In genomic region chrX:13036896-13037295, GRCh38 we compare ENCODE assay signal across 17 cellular contexts. TPM values are rescaled to one million over a fixed set of nuclear protein-coding genes. Genes with fewer than 3 reads are reported as not detected.
A peak's percentile ranks its signal among the peaks of the same experiment; 100 is the strongest.
DNase-seq lines count a peak whose midpoint lies in the region; ATAC-seq lines count a peak whose summit lies in the region.
"Had no signal": no experiment of that assay in that cellular context is flagged by ENCODE, and none has a peak within 500 bp of the region (broad histone marks: within the 10 kb centered on the region; RNA-seq: fewer than 3 reads in every experiment).

No MANE protein-coding gene starts in this region.

- ATAC-seq in stimulated activated effector memory CD8-positive, alpha-beta T cell treated with anti-CD3 and anti-CD28 coated beads, Interleukin-12 subunit alpha, Interleukin-12 subunit beta, amount 100 ng/mL, for 72 hours, result no peak

- peak; percentile 4 for DNase-seq in activated CD4-positive, alpha-beta T cell treated with anti-CD3 and anti-CD28 coated beads, Interleukin-2, amount 10 ng/mL, durations not matched to agents 24 days and 14 days
- DNase-seq in activated CD4-positive, alpha-beta T cell treated with anti-CD3 and anti-CD28 coated beads, Interleukin-2, amount 50 U/mL, for 1 hour, result no peak
- DNase-seq in activated naive CD8-positive, alpha-beta T cell treated with anti-CD3 and anti-CD28 coated beads for 36 hours, result no peak
- DNase-seq in stimulated activated effector memory CD8-positive, alpha-beta T cell treated with anti-CD3 and anti-CD28 coated beads, Interleukin-12 subunit alpha, Interleukin-12 subunit beta, amount 100 ng/mL, for 72 hours (ENCODE audit: low spot score in 2 of 2), result no peak
- DNase-seq in NCI-H774 (lab: John Stamatoyannopoulos, UW), result no peak
- no peak for DNase-seq in stimulated activated CD4-positive, alpha-beta T cell treated with anti-CD3 and anti-CD28 coated beads, Interleukin-15, amount 100 ng/mL, for 24 hours
- DNase-seq: 8988T; CD4-positive, alpha-beta memory T cell; DMS153; DMS79; GDM1; GM23248 had no signal

- H3K4me3 Mint-ChIP-seq in activated CD4-positive, alpha-beta T cell treated with anti-CD3 and anti-CD28 coated beads, Interleukin-2, amount 10 ng/mL, durations not matched to agents 24 days and 14 days, result no peak overlapping the region
- H3K4me3 Mint-ChIP-seq in activated naive CD8-positive, alpha-beta T cell, result no peak overlapping the region
- no peak overlapping the region for H3K4me3 Mint-ChIP-seq in activated naive CD8-positive, alpha-beta T cell treated with anti-CD3 and anti-CD28 coated beads for 36 hours
- no peak overlapping the region for H3K4me3 Mint-ChIP-seq in stimulated activated effector memory CD8-positive, alpha-beta T cell treated with anti-CD3 and anti-CD28 coated beads, Interleukin-12 subunit alpha, Interleukin-12 subunit beta, amount 100 ng/mL, for 72 hours
- H3K4me3 Mint-ChIP-seq: CD14-positive monocyte; CD4-positive, alpha-beta memory T cell had no signal

- peaks cover 7% of the 10 kb centered on the region for H3K9me3 Mint-ChIP-seq in activated CD4-positive, alpha-beta T cell treated with anti-CD3 and anti-CD28 coated beads, Interleukin-2, amount 10 ng/mL, durations not matched to agents 24 days and 14 days
- no peaks in the 10 kb centered on the region for H3K9me3 Mint-ChIP-seq in activated naive CD8-positive, alpha-beta T cell (ENCODE audit: low read depth)
- peaks cover 6% of the 10 kb centered on the region for H3K9me3 Mint-ChIP-seq in activated naive CD8-positive, alpha-beta T cell treated with anti-CD3 and anti-CD28 coated beads for 36 hours
- H3K9me3 Mint-ChIP-seq in stimulated activated effector memory CD8-positive, alpha-beta T cell treated with anti-CD3 and anti-CD28 coated beads, Interleukin-12 subunit alpha, Interleukin-12 subunit beta, amount 100 ng/mL, for 72 hours, result peaks cover 2% of the 10 kb centered on the region
- H3K9me3 Mint-ChIP-seq: CD4-positive, alpha-beta memory T cell had no signal

- intact Hi-C loops in activated CD4-positive, alpha-beta T cell treated with anti-CD3 and anti-CD28 coated beads, Interleukin-2, amount 10 ng/mL, durations not matched to agents 24 days and 14 days (cut with micrococcal nuclease), result no loop called here

- H3K36me3 Mint-ChIP-seq in activated CD4-positive, alpha-beta T cell treated with anti-CD3 and anti-CD28 coated beads, Interleukin-2, amount 10 ng/mL, durations not matched to agents 24 days and 14 days (ENCODE audit: low read depth), result peaks cover 4% of the 10 kb centered on the region
- H3K36me3 Mint-ChIP-seq in activated naive CD8-positive, alpha-beta T cell, result peaks cover 7% of the 10 kb centered on the region
- peaks cover 4% of the 10 kb centered on the region for H3K36me3 Mint-ChIP-seq in activated naive CD8-positive, alpha-beta T cell treated with anti-CD3 and anti-CD28 coated beads for 36 hours
- no peaks in the 10 kb centered on the region for H3K36me3 Mint-ChIP-seq in stimulated activated effector memory CD8-positive, alpha-beta T cell treated with anti-CD3 and anti-CD28 coated beads, Interleukin-12 subunit alpha, Interleukin-12 subunit beta, amount 100 ng/mL, for 72 hours
- H3K36me3 Mint-ChIP-seq: CD14-positive monocyte; CD4-positive, alpha-beta memory T cell had no signal

- no peak overlapping the region for H3K27ac Mint-ChIP-seq in activated CD4-positive, alpha-beta T cell treated with anti-CD3 and anti-CD28 coated beads, Interleukin-2, amount 10 ng/mL, durations not matched to agents 24 days and 14 days
- peak overlapping the region; percentile 66 for H3K27ac Mint-ChIP-seq in activated naive CD8-positive, alpha-beta T cell
- no peak overlapping the region for H3K27ac Mint-ChIP-seq in activated naive CD8-positive, alpha-beta T cell treated with anti-CD3 and anti-CD28 coated beads for 36 hours
- H3K27ac Mint-ChIP-seq in stimulated activated effector memory CD8-positive, alpha-beta T cell treated with anti-CD3 and anti-CD28 coated beads, Interleukin-12 subunit alpha, Interleukin-12 subunit beta, amount 100 ng/mL, for 72 hours, result peak overlapping the region; percentile 13
- H3K27ac Mint-ChIP-seq: CD14-positive monocyte had no signal

- no peaks in the 10 kb centered on the region for H3K27me3 Mint-ChIP-seq in activated CD4-positive, alpha-beta T cell treated with anti-CD3 and anti-CD28 coated beads, Interleukin-2, amount 10 ng/mL, durations not matched to agents 24 days and 14 days
- H3K27me3 Mint-ChIP-seq in activated naive CD8-positive, alpha-beta T cell, result no peaks in the 10 kb centered on the region
- no peaks in the 10 kb centered on the region for H3K27me3 Mint-ChIP-seq in activated naive CD8-positive, alpha-beta T cell treated with anti-CD3 and anti-CD28 coated beads for 36 hours
- H3K27me3 Mint-ChIP-seq: CD4-positive, alpha-beta memory T cell had no signal

- no peaks in the 10 kb centered on the region for H3K4me1 Mint-ChIP-seq in activated CD4-positive, alpha-beta T cell treated with anti-CD3 and anti-CD28 coated beads, Interleukin-2, amount 10 ng/mL, durations not matched to agents 24 days and 14 days
- peaks cover 22% of the 10 kb centered on the region for H3K4me1 Mint-ChIP-seq in activated naive CD8-positive, alpha-beta T cell (ENCODE audit: low read depth)
- H3K4me1 Mint-ChIP-seq in activated naive CD8-positive, alpha-beta T cell treated with anti-CD3 and anti-CD28 coated beads for 36 hours, result peaks cover 8% of the 10 kb centered on the region
- H3K4me1 Mint-ChIP-seq in stimulated activated effector memory CD8-positive, alpha-beta T cell treated with anti-CD3 and anti-CD28 coated beads, Interleukin-12 subunit alpha, Interleukin-12 subunit beta, amount 100 ng/mL, for 72 hours, result peaks cover 16% of the 10 kb centered on the region

RNA-seq across cellular contexts. Expression of gene FAM9C, which starts 7.5 kb away (rescaled TPM):
- total RNA-seq in activated CD4-positive, alpha-beta T cell treated with anti-CD3 and anti-CD28 coated beads, Interleukin-2, amount 10 ng/mL, durations not matched to agents 24 days and 14 days, result not detected in 2 replicates
- not detected for total RNA-seq in activated naive CD8-positive, alpha-beta T cell treated with anti-CD3 and anti-CD28 coated beads for 36 hours
- total RNA-seq: A673; CD4-positive, alpha-beta memory T cell; Daoy; GM23248; H4 had no signal

Comparison
In these comparisons a context has a peak if more than half of its experiments do, and no peak if none do; other contexts are left out.
1. H3K27ac Mint-ChIP-seq: peak in activated naive CD8-positive, alpha-beta T cell (single experiment) and stimulated activated effector memory CD8-positive, alpha-beta T cell treated with anti-CD3 and anti-CD28 coated beads, Interleukin-12 subunit alpha, Interleukin-12 subunit beta, amount 100 ng/mL, for 72 hours (single experiment); none in activated CD4-positive, alpha-beta T cell treated with anti-CD3 and anti-CD28 coated beads, Interleukin-2, amount 10 ng/mL, durations not matched to agents 24 days and 14 days (single experiment) and activated naive CD8-positive, alpha-beta T cell treated with anti-CD3 and anti-CD28 coated beads for 36 hours (single experiment).